ENCODE assay signal across 11 cellular contexts in genomic region chr3:111667170-111667569, GRCh38. TPM values are rescaled to one million over a fixed set of nuclear protein-coding genes. Genes with fewer than 3 reads are reported as not detected.
DNase-seq lines count a peak whose midpoint lies in the region; TF ChIP-seq lines count a peak whose summit lies in the region.
"Had no signal": no experiment of that assay in that cellular context is flagged by ENCODE, and none has a peak within 500 bp of the region (broad histone marks: within the 10 kb centered on the region; RNA-seq: fewer than 3 reads in every experiment).

No MANE protein-coding gene starts in this region.

- H3K4me3 ChIP-seq in SU-DHL-6 (ENCODE audit: insufficient read depth, low read length, poor library complexity, severe bottlenecking) (no peak overlapping the region), stomach (no peak overlapping the region), brain microvascular endothelial cell (ENCODE audit: low read depth, low read length) (no peak overlapping the region)

- no peaks in the 10 kb centered on the region for H3K27me3 Mint-ChIP-seq in activated naive CD4-positive, alpha-beta T cell treated with anti-CD3 and anti-CD28 coated beads for 36 hours (ENCODE audit: low read depth)

- H3K27me3 ChIP-seq in SU-DHL-6 (ENCODE audit: low read length) (no peaks in the 10 kb centered on the region), stomach (no peaks in the 10 kb centered on the region), brain microvascular endothelial cell (replicated peaks) (no peaks in the 10 kb centered on the region)
- H3K27me3 ChIP-seq: esophagus squamous epithelium had no signal

- H3K36me3 ChIP-seq in SU-DHL-6 (ENCODE audit: low read length), result no peaks in the 10 kb centered on the region
- no peaks in the 10 kb centered on the region for H3K36me3 ChIP-seq in stomach
- H3K36me3 ChIP-seq in brain microvascular endothelial cell (replicated peaks), result no peaks in the 10 kb centered on the region
- H3K36me3 ChIP-seq: esophagus squamous epithelium had no signal

- intact Hi-C loops in activated naive CD4-positive, alpha-beta T cell treated with anti-CD3 and anti-CD28 coated beads for 36 hours (cut with micrococcal nuclease), result loop anchor here (1.0 to 5.0 kb wide), 3 partner anchors 50 to 895 kb away; partner anchors contain the start of genes ATG3, CD96 and SLC35A5
- intact Hi-C loops in stomach (cut with DNase I; ENCODE audit: low total_unique reads), result loop anchor here (5.0 kb wide), 1 partner anchor 300 kb away; no protein-coding TSS in a partner anchor

- no peak for TF ChIP-seq CTCF in SU-DHL-6 (IDR thresholded peaks at IDR 0.05; ENCODE audit: insufficient read depth, low read length, poor library complexity, severe bottlenecking)
- no peak for TF ChIP-seq CTCF in stomach (IDR thresholded peaks at IDR 0.05)
- TF ChIP-seq CTCF in brain microvascular endothelial cell (IDR thresholded peaks at IDR 0.05; ENCODE audit: low read depth, low read length, missing control alignments), result no peak

- in situ Hi-C loops in ACHN (cut with HindIII; ENCODE audit: low pct_ligation_motif_present, low pct_unique_long_range_greater_than_20kb, low sequenced_read_pairs), result no loop called here
- in situ Hi-C loops in brain microvascular endothelial cell (cut with HindIII; ENCODE audit: low pct_ligation_motif_present, low sequenced_read_pairs), result no loop called here

- no peak for TF ChIP-seq EP300 in stomach (IDR thresholded peaks at IDR 0.05)

- H3K9me3 Mint-ChIP-seq in activated naive CD4-positive, alpha-beta T cell treated with anti-CD3 and anti-CD28 coated beads for 36 hours, result peaks cover 21% of the 10 kb centered on the region

- no peaks in the 10 kb centered on the region for H3K79me2 ChIP-seq in SU-DHL-6 (ENCODE audit: insufficient read depth, low read length)
- H3K79me2 ChIP-seq: parathyroid adenoma had no signal

- TF ChIP-seq POLR2A in stomach (IDR thresholded peaks at IDR 0.05), result no peak

- H3K4me3 Mint-ChIP-seq in activated naive CD4-positive, alpha-beta T cell treated with anti-CD3 and anti-CD28 coated beads for 36 hours, result peak overlapping the region; percentile 31

- WGBS in stomach, 5 donors, result 88 to 97% (median 95%) methylated on average over 5 of the region's 5 CpGs

- peaks cover 0 to 21% (median 4%) of the 10 kb centered on the region in 4 donors for H3K4me1 ChIP-seq in stomach
- H3K4me1 ChIP-seq: parathyroid adenoma had no signal

- peaks cover 22% of the 10 kb centered on the region for H3K36me3 Mint-ChIP-seq in activated naive CD4-positive, alpha-beta T cell treated with anti-CD3 and anti-CD28 coated beads for 36 hours (ENCODE audit: low read depth)

- no peaks in the 10 kb centered on the region for H4K20me1 ChIP-seq in SU-DHL-6 (ENCODE audit: low read depth, low read length)

- no peak overlapping the region for H3K9ac ChIP-seq in SU-DHL-6 (ENCODE audit: low read length)
- H3K9ac ChIP-seq: parathyroid adenoma, SK-N-SH had no signal

- H3K4me2 ChIP-seq in SU-DHL-6 (ENCODE audit: low read depth, low read length, poor library complexity, severe bottlenecking), result peak overlapping the region; percentile 38
- H3K4me2 ChIP-seq: SK-N-SH had no signal

- CTCF ChIA-PET in activated naive CD4-positive, alpha-beta T cell treated with anti-CD3 and anti-CD28 coated beads for 36 hours (lab: Charles Lee), result interaction anchor here (0.9 to 7.5 kb wide), 10 partner anchors 34 to 347 kb away, joined by 3 to 80 read pairs (median 10); no protein-coding TSS in a partner anchor

- H3K27ac Mint-ChIP-seq in activated naive CD4-positive, alpha-beta T cell treated with anti-CD3 and anti-CD28 coated beads for 36 hours, result peak overlapping the region; percentile 80

- peaks cover 70% of the 10 kb centered on the region for H3K4me1 Mint-ChIP-seq in activated naive CD4-positive, alpha-beta T cell treated with anti-CD3 and anti-CD28 coated beads for 36 hours (ENCODE audit: low read depth)

- H3K9me3 ChIP-seq in SU-DHL-6 (ENCODE audit: insufficient read depth, low read length) (peaks cover 6% of the 10 kb centered on the region; the same call in 1 of the 2 replicates), stomach (peaks cover 0 to 2% (median under 1%) of the 10 kb centered on the region in 4 donors)
- H3K9me3 ChIP-seq: SK-N-SH had no signal

- no peak for DNase-seq in activated naive CD4-positive, alpha-beta T cell treated with anti-CD3 and anti-CD28 coated beads for 36 hours
- DNase-seq in activated naive CD4-positive, alpha-beta T cell treated with anti-CD3 and anti-CD28 coated beads, Interleukin-2, amount 50 U/mL, for 16 hours, result no peak
- DNase-seq in epithelial cell of prostate (ENCODE audit: low read depth, low spot score), result no peak
- no peak for DNase-seq in stomach
- DNase-seq in ACHN, result no peak
- DNase-seq in brain microvascular endothelial cell, result no peak
- no peak for DNase-seq in NAMALWA (ENCODE audit: low spot score)
- DNase-seq: SK-N-SH had no signal

- H3K9me2 ChIP-seq in SU-DHL-6 (replicated peaks; ENCODE audit: insufficient read depth, low read length), result no peaks in the 10 kb centered on the region
- H3K9me2 ChIP-seq: SK-N-SH had no signal

- H3F3A ChIP-seq in SU-DHL-6 (ENCODE audit: insufficient read depth), result no peaks in the 10 kb centered on the region

- H2AFZ ChIP-seq in SU-DHL-6 (ENCODE audit: low read depth, low read length, severe bottlenecking), result no peak overlapping the region
- H2AFZ ChIP-seq: parathyroid adenoma had no signal

- H3K27ac ChIP-seq in SU-DHL-6 (ENCODE audit: low read depth, low read length) (no peak overlapping the region), epithelial cell of prostate (peak overlapping the region; percentile 83), stomach (peak overlapping the region in 3 of 5 donors; percentile 13 to 75 (median 37)), brain microvascular endothelial cell (no peak overlapping the region)
- H3K27ac ChIP-seq: parathyroid adenoma had no signal

RNA-seq across cellular contexts. Expression of gene PLCXD2, which starts 7.3 kb away (rescaled TPM):
- 10 to 100 TPM; 12.5 to 12.6 TPM for total RNA-seq in activated naive CD4-positive, alpha-beta T cell treated with anti-CD3 and anti-CD28 coated beads for 36 hours
- total RNA-seq in stomach, result 1 to 10 TPM in 3 of 5 donors, under 1 TPM in 2; under 0.01 to 5.5 (median 1.2) TPM
- polyA plus RNA-seq in stomach, result 10 to 100 TPM; 14.6 to 50.4 (median 43.3) TPM

Comparison
In these comparisons a context has a peak if more than half of its experiments do, and no peak if none do; other contexts are left out.
1. H3K27ac ChIP-seq: peak in epithelial cell of prostate (single experiment) and stomach (3 of 5); none in SU-DHL-6 (single experiment) and brain microvascular endothelial cell (single experiment).